Comparison of ENCODE assay signal across 8 cellular contexts in the genomic region with DNA sequence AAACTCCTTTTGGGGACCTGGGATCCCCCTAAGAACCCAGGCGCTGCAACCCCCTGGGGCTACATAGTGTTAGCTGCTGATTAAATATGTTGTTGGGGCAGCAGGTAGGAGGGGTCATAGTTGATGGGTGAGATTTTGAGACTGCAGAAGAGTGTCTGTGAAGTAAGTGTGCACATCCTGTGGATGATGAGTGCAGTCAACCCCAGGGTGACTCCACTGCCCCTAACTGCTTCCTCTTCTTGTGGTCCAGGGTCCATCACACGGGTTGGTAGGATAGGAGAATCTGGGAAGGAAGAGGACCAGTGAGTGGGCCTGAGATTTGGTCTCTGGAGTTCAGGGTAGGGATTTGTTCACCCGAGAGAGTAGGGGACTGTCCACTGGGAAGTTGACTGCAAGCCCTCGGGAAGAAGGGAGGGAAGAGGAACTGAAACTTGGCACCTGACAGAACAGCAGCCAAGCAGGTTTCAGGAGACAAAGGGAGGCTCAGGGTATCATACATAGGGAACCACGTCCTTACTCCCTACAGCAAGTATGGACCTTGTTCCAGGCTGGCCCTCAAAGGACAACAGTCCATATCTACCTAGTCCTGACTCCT. TPM values are rescaled to one million over a fixed set of nuclear protein-coding genes. Genes with fewer than 3 reads are reported as not detected.
A peak's percentile ranks its signal among the peaks of the same experiment; 100 is the strongest.
DNase-seq lines count a peak whose midpoint lies in the region; ATAC-seq, FAIRE-seq and TF ChIP-seq lines count a peak whose summit lies in the region.

No MANE protein-coding gene starts in this region.

- FAIRE-seq in endothelial cell of umbilical vein (lab: Jason Lieb, UNC): no peak

- no peaks in the 10 kb centered on the region for H4K20me1 ChIP-seq in OCI-LY7 (ENCODE audit: insufficient read depth, low read length)
- H4K20me1 ChIP-seq in endothelial cell of umbilical vein (replicated peaks; ENCODE audit: control insufficient read depth, extremely low read depth, insufficient read depth, low read length): no peaks in the 10 kb centered on the region

- H3K36me3 ChIP-seq in ES-I3 (ENCODE audit: insufficient read depth, low read length) (no peaks in the 10 kb centered on the region), OCI-LY7 (ENCODE audit: insufficient read depth, low read length) (no peaks in the 10 kb centered on the region), endothelial cell of umbilical vein (ENCODE audit: control insufficient read depth in 2 of 2, extremely low read depth in 1 of 2, insufficient read depth in 2 of 2, low read length in 2 of 2) (no peaks in the 10 kb centered on the region), psoas muscle (ENCODE audit: insufficient read depth in 1 of 2, low read depth in 1 of 2) (no peaks in the 10 kb centered on the region)

- no peaks in the 10 kb centered on the region for H3K9me2 ChIP-seq in OCI-LY7 (ENCODE audit: insufficient read depth, low read length)

- intact Hi-C loops in OCI-LY7 (cut with micrococcal nuclease; ENCODE audit: unreplicated experiment): no loop called here
- intact Hi-C loops in endothelial cell of umbilical vein (cut with micrococcal nuclease): loop anchor here (5.0 kb wide), 1 partner anchor 309 kb away; no protein-coding TSS in a partner anchor
- intact Hi-C loops in psoas muscle (cut with DNase I): loop anchor here in 1 of 2 donors (5.0 to 10.0 kb wide), 3 partner anchors 104 to 722 kb away; no protein-coding TSS in a partner anchor

- no peaks in the 10 kb centered on the region for H3K9me1 ChIP-seq in endothelial cell of umbilical vein (replicated peaks; ENCODE audit: control insufficient read depth, extremely low read depth, insufficient read depth, low read length)

- 58 to 87% (median 73%) methylated on average over 3 to 5 of the region's 5 CpGs for WGBS in psoas muscle, 3 donors

- peaks cover 25% of the 10 kb centered on the region for H3K4me1 ChIP-seq in ES-I3 (ENCODE audit: insufficient read depth, low read length)
- H3K4me1 ChIP-seq in OCI-LY7 (ENCODE audit: insufficient read depth, low read length, poor library complexity, severe bottlenecking): peaks cover 8% of the 10 kb centered on the region
- peaks cover 6% of the 10 kb centered on the region for H3K4me1 ChIP-seq in endothelial cell of umbilical vein (ENCODE audit: control insufficient read depth, extremely low read depth, insufficient read depth, low read length)
- no peaks in the 10 kb centered on the region for H3K4me1 ChIP-seq in psoas muscle

- BruUV-seq in OCI-LY7 (replicated peaks; lab: Mats Ljungman, UMichigan): no TSS peak
- no TSS peak for BruUV-seq in endothelial cell of umbilical vein (replicated peaks; lab: Mats Ljungman, UMichigan)

- H3K9ac ChIP-seq in ES-I3 (ENCODE audit: low read depth, low read length) (peak overlapping the region; percentile 78), endothelial cell of umbilical vein (replicated peaks; ENCODE audit: extremely low read depth, insufficient read depth, low read length) (no peak overlapping the region)

- dilution Hi-C loops in endothelial cell of umbilical vein (cut with MboI; ENCODE audit: extremely low pct_ligation_motif_present, low sequenced_read_pairs): no loop called here

- H3K4me2 ChIP-seq in OCI-LY7 (ENCODE audit: low read length) (peak overlapping the region; percentile 56; the same call in 1 of the 2 replicates), endothelial cell of umbilical vein (ENCODE audit: insufficient read depth, low read length) (peak overlapping the region; percentile 62)

- no peak for ATAC-seq in psoas muscle
- no peak for ATAC-seq in GM21576 (IDR thresholded peaks at IDR 0.05; ENCODE audit: unreplicated experiment)

- CTCF ChIA-PET in OCI-LY7 (lab: Charles Lee; ENCODE audit: unreplicated experiment) (no interaction called here), endothelial cell of umbilical vein (lab: Charles Lee) (interaction anchor here (1.0 to 7.7 kb wide), 8 partner anchors 10 to 517 kb away, joined by 3 to 47 read pairs (median 8); no protein-coding TSS in a partner anchor)

- no peak overlapping the region for H2AFZ ChIP-seq in OCI-LY7 (ENCODE audit: low read length)
- H2AFZ ChIP-seq in endothelial cell of umbilical vein (ENCODE audit: low read depth, low read length): no peak overlapping the region

- H3K9me3 ChIP-seq in ES-I3 (ENCODE audit: control insufficient read depth, insufficient read depth, low read length) (no peaks in the 10 kb centered on the region), OCI-LY7 (ENCODE audit: low read length) (no peaks in the 10 kb centered on the region), endothelial cell of umbilical vein (replicated peaks; ENCODE audit: control insufficient read depth, insufficient read depth, low read length) (no peaks in the 10 kb centered on the region), psoas muscle (no peaks in the 10 kb centered on the region)

- H3K4me3 ChIP-seq in OCI-LY7 (ENCODE audit: low read depth, low read length, poor library complexity, severe bottlenecking) (no peak overlapping the region), endothelial cell of umbilical vein (replicated peaks in 1 of 3; ENCODE audit: insufficient read depth in 1 of 3, low read depth in 1 of 3, low read length in 3 of 3) (no peak overlapping the region), psoas muscle (peak overlapping the region; percentile 70)

- H3K79me2 ChIP-seq in OCI-LY7 (ENCODE audit: insufficient read depth, low read depth, low read length): no peaks in the 10 kb centered on the region
- no peaks in the 10 kb centered on the region for H3K79me2 ChIP-seq in endothelial cell of umbilical vein (ENCODE audit: control insufficient read depth, insufficient read depth, low read length)

- TF ChIP-seq CTCF in OCI-LY7 (conservative IDR thresholded peaks at IDR 0.05; ENCODE audit: low read length) (no peak), endothelial cell of umbilical vein (IDR thresholded peaks at IDR 0.05; ENCODE audit: extremely low read depth in 1 of 2, insufficient read depth in 1 of 2, low read depth in 1 of 2, low read length in 2 of 2) (no peak), psoas muscle (IDR thresholded peaks at IDR 0.05) (no peak)

- POLR2A ChIA-PET in OCI-LY7 (lab: Charles Lee): no interaction called here
- POLR2A ChIA-PET in endothelial cell of umbilical vein (lab: Charles Lee): no interaction called here

- DNase-seq in OCI-LY7 (ENCODE audit: low spot score): no peak
- no peak for DNase-seq in endothelial cell of umbilical vein (ENCODE audit: low read depth, low spot score)
- no peak for DNase-seq in psoas muscle
- DNase-seq in stimulated activated CD4-positive, alpha-beta T cell treated with anti-CD3 and anti-CD28 coated beads, Interleukin-4, amount 100 ng/mL, for 24 hours: no peak
- DNase-seq in pons (ENCODE audit: low spot score): no peak
- DNase-seq in NCI-H446 treated with DMSO at 0.1 percent for 48 hours (lab: John Stamatoyannopoulos, UW): no peak

- H3K27me3 ChIP-seq in endothelial cell of umbilical vein (ENCODE audit: control insufficient read depth in 2 of 2, insufficient read depth in 2 of 2, low read length in 2 of 2): no peaks in the 10 kb centered on the region
- peaks cover 0 to 22% (median 0%) of the 10 kb centered on the region in 3 donors for H3K27me3 ChIP-seq in psoas muscle (ENCODE audit: insufficient read depth in 3 of 3, low read length in 2 of 3)

- TF ChIP-seq POLR2A in endothelial cell of umbilical vein (IDR thresholded peaks at IDR 0.05; ENCODE audit: low read depth, low read length): no peak

- H3K27ac ChIP-seq in OCI-LY7 (ENCODE audit: low read depth, low read length, poor library complexity, severe bottlenecking) (no peak overlapping the region), endothelial cell of umbilical vein (ENCODE audit: insufficient read depth, low read depth, low read length) (no peak overlapping the region), psoas muscle (no peak overlapping the region)

TF ChIP-seq in endothelial cell of umbilical vein, 7 proteins besides CTCF, POLR2A, EP300 and RAD21 (continues in another document):
- no peak for TF ChIP-seq GATA2 (IDR thresholded peaks at IDR 0.05; ENCODE audit: insufficient read depth, insufficient read length, low read depth, low read length)
- TF ChIP-seq POLR2AphosphoS5 (IDR thresholded peaks at IDR 0.05; ENCODE audit: insufficient read depth, low read depth, low read length): no peak
- TF ChIP-seq, protein P1, sequence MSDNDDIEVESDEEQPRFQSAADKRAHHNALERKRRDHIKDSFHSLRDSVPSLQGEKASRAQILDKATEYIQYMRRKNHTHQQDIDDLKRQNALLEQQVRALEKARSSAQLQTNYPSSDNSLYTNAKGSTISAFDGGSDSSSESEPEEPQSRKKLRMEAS (IDR thresholded peaks at IDR 0.05; ENCODE audit: insufficient read depth, insufficient read length): no peak
- no peak for TF ChIP-seq EZH2 (IDR thresholded peaks at IDR 0.05; ENCODE audit: borderline replicate concordance, low read depth, low read length, severe bottlenecking)
- TF ChIP-seq FOS (IDR thresholded peaks at IDR 0.05; ENCODE audit: borderline replicate concordance, insufficient read depth, low read length): no peak

RNA-seq across cellular contexts. Expression of a gene that starts 8.5 kb away (rescaled TPM):
- total RNA-seq in OCI-LY7 (2014; rRNA removed; shearing (Covaris generic)): 0.06 TPM in 1 of 2 replicates, not detected in the other
- total RNA-seq in OCI-LY7 (2022): 0.09 TPM in 1 of 2 replicates, not detected in the other
- total RNA-seq in endothelial cell of umbilical vein: 2.4 and 3.2 TPM in 2 replicates
- polyA plus RNA-seq in endothelial cell of umbilical vein: 0.89 and 1.2 TPM in 2 replicates
- 1.2 and 1.3 TPM in 2 replicates for polyA plus RNA-seq in endothelial cell of umbilical vein (2011; cell fraction: cytosol; rRNA removed)
- 3.1 and 3.5 TPM in 2 replicates for polyA plus RNA-seq in endothelial cell of umbilical vein (2011; cell fraction: nucleus; rRNA removed)
- 2.8 and 3.2 TPM in 2 replicates for polyA plus RNA-seq in endothelial cell of umbilical vein (2012)
- polyA minus RNA-seq in endothelial cell of umbilical vein: 2.7 and 3.4 TPM in 2 replicates
- 23.8 TPM for polyA minus RNA-seq in endothelial cell of umbilical vein (2011; cell fraction: cytosol; rRNA and poly(A)+ RNA removed)
- polyA minus RNA-seq in endothelial cell of umbilical vein (2011; cell fraction: nucleus; rRNA and poly(A)+ RNA removed): 1.1 TPM in 2 replicates
- total RNA-seq in psoas muscle: 1 to 10 TPM; 1.2 to 1.6 (median 1.4) TPM
- 1 to 10 TPM in 1 of 3 donors, under 1 TPM in 2; 0.27 to 1.4 (median 0.52) TPM for polyA plus RNA-seq in psoas muscle

RNA-seq across cellular contexts. Expression of a gene that starts 30.0 kb away (rescaled TPM):
- 0.16 TPM in 1 of 2 replicates, not detected in the other for total RNA-seq in OCI-LY7 (2014; rRNA removed; shearing (Covaris generic))
- total RNA-seq in OCI-LY7 (2022): not detected in 2 replicates
- total RNA-seq in endothelial cell of umbilical vein: 0.29 and 0.35 TPM in 2 replicates
- 0.08 and 0.11 TPM in 2 replicates for polyA plus RNA-seq in endothelial cell of umbilical vein
- polyA plus RNA-seq in endothelial cell of umbilical vein (2011; cell fraction: cytosol; rRNA removed): 0.03 TPM in 1 of 2 replicates, not detected in the other
- polyA plus RNA-seq in endothelial cell of umbilical vein (2011; cell fraction: nucleus; rRNA removed): 0.59 and 0.63 TPM in 2 replicates
- polyA plus RNA-seq in endothelial cell of umbilical vein (2012): not detected in 2 replicates
- not detected in 2 replicates for polyA minus RNA-seq in endothelial cell of umbilical vein
- not detected for polyA minus RNA-seq in endothelial cell of umbilical vein (2011; cell fraction: cytosol; rRNA and poly(A)+ RNA removed)
- 1.0 and 1.5 TPM in 2 replicates for polyA minus RNA-seq in endothelial cell of umbilical vein (2011; cell fraction: nucleus; rRNA and poly(A)+ RNA removed)
- total RNA-seq in psoas muscle: not detected
- under 1 TPM in 1 of 3 donors, not detected in 2; 0.01 TPM for polyA plus RNA-seq in psoas muscle
